8 cellular contexts compared by ENCODE assay signal in genomic region chr5:95283022-95283615, GRCh38. TPM values are rescaled to one million over a fixed set of nuclear protein-coding genes. Genes with fewer than 3 reads are reported as not detected.
DNase-seq lines count a peak whose midpoint lies in the region; ATAC-seq and TF ChIP-seq lines count a peak whose summit lies in the region.

No MANE protein-coding gene starts in this region.

- H3K4me1 ChIP-seq in CD8-positive, alpha-beta T cell (ENCODE audit: insufficient read depth, low read length), result peaks cover 10% of the 10 kb centered on the region

- H3K9me3 Mint-ChIP-seq in CD8-positive, alpha-beta T cell, result no peaks in the 10 kb centered on the region
- H3K9me3 Mint-ChIP-seq in HFFc6 (no peaks in the 10 kb centered on the region), nephron (no peaks in the 10 kb centered on the region)
- H3K9me3 Mint-ChIP-seq in central memory CD8-positive, alpha-beta T cell, result no peaks in the 10 kb centered on the region

- H3K9me3 ChIP-seq in CD8-positive, alpha-beta T cell (ENCODE audit: low read length), result no peaks in the 10 kb centered on the region

- DNase-seq in CD8-positive, alpha-beta T cell, result no peak
- no peak for DNase-seq in HFFc6
- DNase-seq in central memory CD8-positive, alpha-beta T cell (ENCODE audit: low spot score in 2 of 2), result no peak
- no peak for DNase-seq in DMS114 treated with DMSO at 0.1 percent for 48 hours (lab: John Stamatoyannopoulos, UW; ENCODE audit: unreplicated experiment)
- DNase-seq in GM13977 (ENCODE audit: low spot score), result no peak
- DNase-seq in cortex of kidney (lab: John Stamatoyannopoulos, UW), result no peak

- TF ChIP-seq CTCF in CD8-positive, alpha-beta T cell (IDR thresholded peaks at IDR 0.05), result no peak
- no peak for TF ChIP-seq CTCF in HFFc6 (IDR thresholded peaks at IDR 0.05)
- TF ChIP-seq CTCF in nephron (IDR thresholded peaks at IDR 0.05; ENCODE audit: unreplicated experiment in 3 of 3), result no peak
- TF ChIP-seq CTCF in GM13977 (IDR thresholded peaks at IDR 0.05; ENCODE audit: extremely low read depth, insufficient read depth, missing control alignments), result no peak

- peak overlapping the region; percentile 67 for H3K4me3 Mint-ChIP-seq in CD8-positive, alpha-beta T cell
- H3K4me3 Mint-ChIP-seq in HFFc6, result peak overlapping the region; percentile 49; the same call in 1 of the 2 replicates
- peak overlapping the region; percentile 46 for H3K4me3 Mint-ChIP-seq in central memory CD8-positive, alpha-beta T cell
- H3K4me3 Mint-ChIP-seq in nephron, result peak overlapping the region; percentile 80 to 88 (median 85)

- H3K4me3 ChIP-seq in CD8-positive, alpha-beta T cell (ENCODE audit: low read depth, low read length), result no peak overlapping the region

- intact Hi-C loops in CD8-positive, alpha-beta T cell (cut with DNase I, micrococcal nuclease), result no loop called here

- no peak overlapping the region for H3K27ac Mint-ChIP-seq in CD8-positive, alpha-beta T cell
- no peak overlapping the region for H3K27ac Mint-ChIP-seq in HFFc6
- no peak overlapping the region for H3K27ac Mint-ChIP-seq in central memory CD8-positive, alpha-beta T cell (ENCODE audit: low read depth)
- H3K27ac Mint-ChIP-seq in nephron, result no peak overlapping the region

- H3K27me3 ChIP-seq in CD8-positive, alpha-beta T cell (ENCODE audit: insufficient read depth, low read length), result peaks cover 12% of the 10 kb centered on the region

- peaks cover 51% of the 10 kb centered on the region for H3K27me3 Mint-ChIP-seq in CD8-positive, alpha-beta T cell (ENCODE audit: low read depth)
- peaks cover 39% of the 10 kb centered on the region for H3K27me3 Mint-ChIP-seq in HFFc6 (ENCODE audit: insufficient read depth)
- H3K27me3 Mint-ChIP-seq in central memory CD8-positive, alpha-beta T cell, result peaks cover 72% of the 10 kb centered on the region
- H3K27me3 Mint-ChIP-seq in nephron (ENCODE audit: low read depth), result peaks cover 72% of the 10 kb centered on the region

- ATAC-seq in CD8-positive, alpha-beta T cell, result no peak
- ATAC-seq in central memory CD8-positive, alpha-beta T cell (replicated peaks; ENCODE audit: extremely low read depth, poor library complexity, severe bottlenecking), result no peak
- ATAC-seq in GM19351 (IDR thresholded peaks at IDR 0.05; ENCODE audit: unreplicated experiment), result no peak

- in situ Hi-C loops in GM13977 (cut with MboI; ENCODE audit: low pct_unique_long_range_greater_than_20kb, low sequenced_read_pairs, unreplicated experiment), result no loop called here

- H3K4me1 Mint-ChIP-seq in CD8-positive, alpha-beta T cell (ENCODE audit: low read depth), result peaks cover 11% of the 10 kb centered on the region
- peaks cover 13% of the 10 kb centered on the region; the same call in 1 of the 2 replicates for H3K4me1 Mint-ChIP-seq in HFFc6 (ENCODE audit: low read depth)
- peaks cover 5% of the 10 kb centered on the region for H3K4me1 Mint-ChIP-seq in central memory CD8-positive, alpha-beta T cell
- H3K4me1 Mint-ChIP-seq in nephron, result peaks cover 13% of the 10 kb centered on the region

- POLR2A ChIA-PET in CD8-positive, alpha-beta T cell (lab: Charles Lee), result no interaction called here

- CTCF ChIA-PET in CD8-positive, alpha-beta T cell (lab: Charles Lee), result no interaction called here

- H3K27ac ChIP-seq in CD8-positive, alpha-beta T cell (ENCODE audit: low read depth, low read length), result no peak overlapping the region

- H3K36me3 Mint-ChIP-seq in CD8-positive, alpha-beta T cell, result no peaks in the 10 kb centered on the region
- H3K36me3 Mint-ChIP-seq in HFFc6 (ENCODE audit: low read depth) (no peaks in the 10 kb centered on the region), nephron (ENCODE audit: low read depth) (no peaks in the 10 kb centered on the region)
- H3K36me3 Mint-ChIP-seq in central memory CD8-positive, alpha-beta T cell (ENCODE audit: insufficient read depth), result no peaks in the 10 kb centered on the region

- H3K36me3 ChIP-seq in CD8-positive, alpha-beta T cell (ENCODE audit: insufficient read depth, low read length), result no peaks in the 10 kb centered on the region

RNA-seq across cellular contexts. Expression of gene MCTP1, which starts 1.8 kb away (rescaled TPM):
- under 1 TPM; 0.44 to 0.65 TPM for total RNA-seq in CD8-positive, alpha-beta T cell
- total RNA-seq in HFFc6 (2021; fragmentation: NEBNext Ultra II Directional; extraction: Animal tissue kit (Norgen Biotek cat#: 25700)), result 1 to 10 TPM; 1.0 to 5.2 (median 3.9) TPM
